ENCODE assay signal across 26 cellular contexts in the genomic region with DNA sequence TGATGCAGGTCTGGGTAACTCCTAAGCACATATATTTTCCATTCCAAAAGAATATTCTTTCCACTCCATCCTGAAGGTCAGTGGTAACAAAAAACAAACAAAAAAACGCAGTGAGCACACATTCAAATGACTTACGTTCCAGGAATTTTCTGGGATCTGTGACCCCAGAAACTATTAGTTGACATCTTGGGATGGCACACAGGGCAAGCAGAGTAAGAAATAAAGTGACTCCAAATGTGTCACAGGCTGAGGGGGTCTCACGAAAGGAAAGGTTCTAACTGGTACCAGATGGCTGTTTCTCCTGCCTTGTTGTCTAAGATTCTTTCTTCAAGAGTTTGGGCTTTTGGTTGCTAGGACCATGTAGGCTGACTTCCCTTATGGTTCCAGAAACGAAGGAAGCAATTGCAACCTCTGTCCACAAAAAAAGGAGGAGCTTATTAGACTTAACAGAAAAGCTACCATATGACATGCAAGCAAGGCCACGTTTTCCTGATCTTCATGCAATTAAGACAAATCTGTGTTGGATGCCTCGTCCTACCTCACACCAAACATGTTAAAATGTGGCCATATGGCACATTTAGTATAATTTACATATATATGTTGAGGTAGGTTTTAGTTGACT. TPM values are rescaled to one million over a fixed set of nuclear protein-coding genes. Genes with fewer than 3 reads are reported as not detected.
A peak's percentile ranks its signal among the peaks of the same experiment; 100 is the strongest.
DNase-seq lines count a peak whose midpoint lies in the region; TF ChIP-seq lines count a peak whose summit lies in the region.
"Had no signal": no experiment of that assay in that cellular context is flagged by ENCODE, and none has a peak within 500 bp of the region (broad histone marks: within the 10 kb centered on the region; RNA-seq: fewer than 3 reads in every experiment).

No MANE protein-coding gene starts in this region.

- peaks cover 6% of the 10 kb centered on the region for H3K27me3 Mint-ChIP-seq in activated T-helper 1 cell treated with anti-CD3 and anti-CD28 coated beads, Interleukin-12 subunit alpha, Interleukin-12 subunit beta, Interleukin-2, Interleukin-4 antibody, amounts not matched to agents 30 ng/mL and 10 ng/mL and 1 ng/mL, durations not matched to agents 14 hours and 24 hours and 36 hours (ENCODE audit: insufficient read depth)
- peaks cover 3% of the 10 kb centered on the region for H3K27me3 Mint-ChIP-seq in T-helper 2 cell treated with Interferon-gamma antibody and Interleukin-4, amounts not matched to agents 5 μg/mL and 100 μg/mL, for 36 hours (ENCODE audit: low read depth)

- POLR2A ChIA-PET in AG04450 (lab: Yijun Ruan, JAX): no interaction called here

- peak overlapping the region; percentile 23 for H3K27ac Mint-ChIP-seq in activated T-helper 1 cell treated with anti-CD3 and anti-CD28 coated beads, Interleukin-12 subunit alpha, Interleukin-12 subunit beta, Interleukin-2, Interleukin-4 antibody, amounts not matched to agents 30 ng/mL and 10 ng/mL and 1 ng/mL, durations not matched to agents 14 hours and 24 hours and 36 hours
- H3K27ac Mint-ChIP-seq in T-helper 2 cell treated with Interferon-gamma antibody and Interleukin-4, amounts not matched to agents 5 μg/mL and 100 μg/mL, for 36 hours: no peak overlapping the region
- H3K27ac Mint-ChIP-seq: CD4-positive, alpha-beta T cell; neural progenitor cell had no signal

- H3K4me3 Mint-ChIP-seq in activated T-helper 1 cell treated with anti-CD3 and anti-CD28 coated beads, Interleukin-12 subunit alpha, Interleukin-12 subunit beta, Interleukin-2, Interleukin-4 antibody, amounts not matched to agents 30 ng/mL and 10 ng/mL and 1 ng/mL, durations not matched to agents 14 hours and 24 hours and 36 hours: no peak overlapping the region
- no peak overlapping the region for H3K4me3 Mint-ChIP-seq in T-helper 2 cell treated with Interferon-gamma antibody and Interleukin-4, amounts not matched to agents 5 μg/mL and 100 μg/mL, for 36 hours
- H3K4me3 Mint-ChIP-seq: CD4-positive, alpha-beta T cell; neural progenitor cell; T-helper 1 cell treated with Interleukin-12 subunit alpha and Interleukin-12 subunit beta and Interleukin-4 antibody, amounts not matched to agents 30 μg/mL and 1 μg/mL, for 36 hours had no signal

- CTCF ChIA-PET in AG04450 (lab: Charles Lee): interaction anchor here (0.9 kb wide), 1 partner anchor 21 kb away, joined by 3 read pairs; no protein-coding TSS in a partner anchor

- no peaks in the 10 kb centered on the region for H3K4me1 ChIP-seq in suprapubic skin
- H3K4me1 ChIP-seq: adrenal gland, neural progenitor cell, Peyer's patch, tibial nerve had no signal

- no peaks in the 10 kb centered on the region for H3K27me3 ChIP-seq in AG04450 (ENCODE audit: control insufficient read depth, insufficient read depth, low read length)
- H3K27me3 ChIP-seq in suprapubic skin: peaks cover 5% of the 10 kb centered on the region
- H3K27me3 ChIP-seq: adrenal gland, brain microvascular endothelial cell, hepatocyte, Peyer's patch, tibial nerve had no signal

- H3K4me1 Mint-ChIP-seq in activated T-helper 1 cell treated with anti-CD3 and anti-CD28 coated beads, Interleukin-12 subunit alpha, Interleukin-12 subunit beta, Interleukin-2, Interleukin-4 antibody, amounts not matched to agents 30 ng/mL and 10 ng/mL and 1 ng/mL, durations not matched to agents 14 hours and 24 hours and 36 hours (ENCODE audit: low read depth): peaks cover 25% of the 10 kb centered on the region
- H3K4me1 Mint-ChIP-seq in T-helper 2 cell treated with Interferon-gamma antibody and Interleukin-4, amounts not matched to agents 5 μg/mL and 100 μg/mL, for 36 hours (ENCODE audit: low read depth): peaks cover 9% of the 10 kb centered on the region
- H3K4me1 Mint-ChIP-seq: neural progenitor cell had no signal

- TF ChIP-seq POLR2A in suprapubic skin (IDR thresholded peaks at IDR 0.05): no peak

- peak overlapping the region; percentile 86 for H3K27ac ChIP-seq in AG04450 (ENCODE audit: low read depth, low read length)
- no peak overlapping the region for H3K27ac ChIP-seq in suprapubic skin
- H3K27ac ChIP-seq: adrenal gland, hepatocyte, neural progenitor cell, Peyer's patch, SJCRH30, tibial nerve had no signal

- no peak overlapping the region for H3K4me3 ChIP-seq in AG04450 (ENCODE audit: low read depth, low read length)
- no peak overlapping the region for H3K4me3 ChIP-seq in suprapubic skin
- H3K4me3 ChIP-seq: adrenal gland, hepatocyte, neural progenitor cell, Peyer's patch, SJCRH30, tibial nerve had no signal

- H3K9me3 ChIP-seq in AG04450 (ENCODE audit: control insufficient read depth, insufficient read depth, low read length): no peaks in the 10 kb centered on the region; the same call in none of the 2 replicates
- H3K9me3 ChIP-seq in suprapubic skin: no peaks in the 10 kb centered on the region
- H3K9me3 ChIP-seq: adrenal gland, Peyer's patch, SJCRH30 had no signal

- intact Hi-C loops in activated T-helper 1 cell treated with anti-CD3 and anti-CD28 coated beads, Interleukin-12 subunit alpha, Interleukin-12 subunit beta, Interleukin-2, Interleukin-4 antibody, amounts not matched to agents 30 ng/mL and 10 ng/mL and 1 ng/mL, durations not matched to agents 14 hours and 24 hours and 36 hours (cut with micrococcal nuclease): loop anchor here (1.0 to 10.0 kb wide), 3 partner anchors 139 to 931 kb away; partner anchors contain the start of genes MRRF, PDCL and RBM18

- DNase-seq in AG04450 (ENCODE audit: low read depth, low spot score): no peak
- peak; percentile 90 for DNase-seq in EH (ENCODE audit: low read depth)
- no peak for DNase-seq in activated T-helper 1 cell treated with anti-CD3 and anti-CD28 coated beads, Interleukin-12 subunit alpha, Interleukin-12 subunit beta, Interleukin-2, Interleukin-4 antibody, amounts not matched to agents 30 ng/mL and 10 ng/mL and 1 ng/mL, durations not matched to agents 14 hours and 24 hours and 36 hours (ENCODE audit: low spot score)
- peak; percentile 78 for DNase-seq in fibroblast of peridontal ligament (ENCODE audit: extremely low read depth)
- DNase-seq in SKM-1 treated with dmso at 0.1 percent for 144 hours (lab: John Stamatoyannopoulos, UW; ENCODE audit: unreplicated experiment): no peak
- no peak for DNase-seq in hippocampal formation (lab: John Stamatoyannopoulos, UW)
- DNase-seq in T-helper 2 cell treated with Interferon-gamma antibody and Interleukin-4, amounts not matched to agents 5 μg/mL and 100 μg/mL, for 36 hours (ENCODE audit: low spot score): no peak
- DNase-seq in suprapubic skin (ENCODE audit: low spot score in 2 of 2): no peak
- DNase-seq: activated CD8-positive, alpha-beta memory T cell treated with anti-CD3 and anti-CD28 coated beads for 24 hours; adrenal gland; brain microvascular endothelial cell; CD4-positive, alpha-beta T cell; left colon; mammary epithelial cell; NCI-H1092 treated with DMSO at 0.1 percent for 48 hours; NCI-H2029; Peyer's patch; right cardiac atrium; SJCRH30; stimulated activated CD4-positive, alpha-beta T cell treated with anti-CD3 and anti-CD28 coated beads, Interleukin-2, amount 100 ng/mL, for 24 hours had no signal

- TF ChIP-seq CTCF in AG04450 (IDR thresholded peaks at IDR 0.05; ENCODE audit: low read depth, low read length): no peak
- no peak for TF ChIP-seq CTCF in suprapubic skin (IDR thresholded peaks at IDR 0.05)

- no peaks in the 10 kb centered on the region for H3K36me3 Mint-ChIP-seq in activated T-helper 1 cell treated with anti-CD3 and anti-CD28 coated beads, Interleukin-12 subunit alpha, Interleukin-12 subunit beta, Interleukin-2, Interleukin-4 antibody, amounts not matched to agents 30 ng/mL and 10 ng/mL and 1 ng/mL, durations not matched to agents 14 hours and 24 hours and 36 hours (ENCODE audit: low read depth)
- no peaks in the 10 kb centered on the region for H3K36me3 Mint-ChIP-seq in T-helper 2 cell treated with Interferon-gamma antibody and Interleukin-4, amounts not matched to agents 5 μg/mL and 100 μg/mL, for 36 hours (ENCODE audit: low read depth)
- H3K36me3 Mint-ChIP-seq: neural progenitor cell had no signal

- H3K9me3 Mint-ChIP-seq in activated T-helper 1 cell treated with anti-CD3 and anti-CD28 coated beads, Interleukin-12 subunit alpha, Interleukin-12 subunit beta, Interleukin-2, Interleukin-4 antibody, amounts not matched to agents 30 ng/mL and 10 ng/mL and 1 ng/mL, durations not matched to agents 14 hours and 24 hours and 36 hours: peaks cover 15% of the 10 kb centered on the region
- H3K9me3 Mint-ChIP-seq in T-helper 2 cell treated with Interferon-gamma antibody and Interleukin-4, amounts not matched to agents 5 μg/mL and 100 μg/mL, for 36 hours: peaks cover 21% of the 10 kb centered on the region

- no peak for TF ChIP-seq EP300 in suprapubic skin (IDR thresholded peaks at IDR 0.05)

- 66% methylated on average over 6 of the region's 6 CpGs for WGBS in suprapubic skin

- no peaks in the 10 kb centered on the region for H3K36me3 ChIP-seq in suprapubic skin
- H3K36me3 ChIP-seq: adrenal gland, brain microvascular endothelial cell, neural progenitor cell, Peyer's patch, SJCRH30, tibial nerve had no signal

RNA-seq across cellular contexts. Expression of gene PTGS1, which starts 32.7 kb away (rescaled TPM):
- 78.3 and 83.1 TPM in 2 replicates for polyA plus RNA-seq in AG04450 (2011; rRNA removed)
- 56.1 and 65.0 TPM in 2 replicates for polyA minus RNA-seq in AG04450 (2011; rRNA and poly(A)+ RNA removed)
- 0.54 and 0.61 TPM in 2 replicates for total RNA-seq in activated T-helper 1 cell treated with anti-CD3 and anti-CD28 coated beads, Interleukin-12 subunit alpha, Interleukin-12 subunit beta, Interleukin-2, Interleukin-4 antibody, amounts not matched to agents 30 ng/mL and 10 ng/mL and 1 ng/mL, durations not matched to agents 14 hours and 24 hours and 36 hours
- total RNA-seq in suprapubic skin: 100 to 1,000 TPM in 1 of 4 donors, 10 to 100 TPM in 3; 64.3 to 124 (median 73.1) TPM
- total RNA-seq: A673, G401 had no signal

Comparison
In these comparisons a context has a peak if more than half of its experiments do, and no peak if none do; other contexts are left out.
1. DNase-seq: peak in EH (single experiment) and fibroblast of peridontal ligament (single experiment); none in AG04450 (single experiment), activated T-helper 1 cell treated with anti-CD3 and anti-CD28 coated beads, Interleukin-12 subunit alpha, Interleukin-12 subunit beta, Interleukin-2, Interleukin-4 antibody, amounts not matched to agents 30 ng/mL and 10 ng/mL and 1 ng/mL, durations not matched to agents 14 hours and 24 hours and 36 hours (single experiment), SKM-1 treated with dmso at 0.1 percent for 144 hours (single experiment), hippocampal formation (0 of 2), T-helper 2 cell treated with Interferon-gamma antibody and Interleukin-4, amounts not matched to agents 5 μg/mL and 100 μg/mL, for 36 hours (single experiment) and suprapubic skin (0 of 2).
2. RNA of gene PTGS1, which starts 32.7 kb away (total RNA-seq): 64.3 to 124 TPM in suprapubic skin; 0.54 to 0.61 TPM in activated T-helper 1 cell treated with anti-CD3 and anti-CD28 coated beads, Interleukin-12 subunit alpha, Interleukin-12 subunit beta, Interleukin-2, Interleukin-4 antibody, amounts not matched to agents 30 ng/mL and 10 ng/mL and 1 ng/mL, durations not matched to agents 14 hours and 24 hours and 36 hours; every median in the first group is over 10 times any median in the second.